Comparison of ENCODE assay signal across 8 cellular contexts in the genomic region with DNA sequence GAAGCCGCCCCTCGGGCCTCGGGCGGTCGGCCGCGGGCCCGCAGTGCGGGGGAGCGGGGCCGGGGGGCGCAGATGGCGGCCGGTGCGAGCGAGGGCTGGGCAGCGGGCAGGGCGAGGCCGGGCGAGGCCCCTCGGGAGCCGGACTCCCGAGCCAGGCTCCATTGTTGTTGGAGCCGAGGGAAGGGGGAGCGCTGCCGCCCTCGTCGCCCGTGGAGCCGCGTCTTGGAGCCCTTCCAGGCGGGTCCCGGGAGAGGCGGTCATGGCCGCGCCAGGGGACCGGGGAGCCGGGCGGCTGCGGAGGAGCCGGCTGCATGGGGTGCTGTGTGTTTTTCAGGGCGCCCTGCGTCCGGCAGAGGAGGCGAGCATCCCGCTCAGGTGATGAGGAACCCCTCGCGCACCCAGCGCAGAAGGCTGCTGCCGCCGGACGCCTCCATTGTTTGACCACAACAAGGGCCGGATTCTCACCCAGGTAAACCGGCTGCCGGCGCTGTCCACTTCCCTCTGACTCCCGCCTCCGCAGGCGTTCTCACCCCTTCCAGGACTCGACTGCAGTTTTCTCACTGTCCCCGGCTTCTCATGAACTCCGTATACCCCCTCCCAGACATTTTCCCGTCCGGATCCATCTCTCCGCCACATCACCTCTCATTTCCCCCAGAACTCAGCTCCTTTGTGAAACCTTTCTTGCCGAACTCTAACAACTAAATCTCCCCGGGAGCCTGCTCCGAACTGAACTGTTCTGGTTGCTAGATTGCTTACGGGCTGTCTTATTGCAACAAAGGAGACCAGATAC. TPM values are rescaled to one million over a fixed set of nuclear protein-coding genes. Genes with fewer than 3 reads are reported as not detected.
DNase-seq lines count a peak whose midpoint lies in the region; ATAC-seq and TF ChIP-seq lines count a peak whose summit lies in the region.

No MANE protein-coding gene starts in this region.

- H3K9me3 ChIP-seq in DND-41 (ENCODE audit: insufficient read depth, low read length, severe bottlenecking) = no peaks in the 10 kb centered on the region
- no peaks in the 10 kb centered on the region for H3K9me3 ChIP-seq in neural progenitor cell (ENCODE audit: low read depth)
- H3K9me3 ChIP-seq in aorta (ENCODE audit: control insufficient read depth, low read length) = no peaks in the 10 kb centered on the region

- peak; percentile 15; the same call in 1 of the 3 replicates for ATAC-seq in DND-41 (ENCODE audit: insufficient read depth, low read depth)
- peak; percentile 26 for ATAC-seq in GM23338
- ATAC-seq in aorta (ENCODE audit: low FRiP score) = peak; percentile 26

- H3K9me3 Mint-ChIP-seq in GM23338 (no peaks in the 10 kb centered on the region), neural progenitor cell (no peaks in the 10 kb centered on the region)

- H3K4me2 ChIP-seq in DND-41 (ENCODE audit: insufficient read depth, low read length) = peak overlapping the region; percentile 78
- H3K4me2 ChIP-seq in GM23338 = peak overlapping the region; percentile 85
- peak overlapping the region; percentile 81 for H3K4me2 ChIP-seq in neural progenitor cell

- H3K27me3 Mint-ChIP-seq in GM23338 (ENCODE audit: insufficient read depth, low read depth, poor library complexity) = peaks cover 47% of the 10 kb centered on the region
- no peaks in the 10 kb centered on the region for H3K27me3 Mint-ChIP-seq in neural progenitor cell (ENCODE audit: insufficient read depth, low read depth)

- peaks cover 41% of the 10 kb centered on the region for H3K79me2 ChIP-seq in DND-41 (ENCODE audit: insufficient read depth, low read length)
- no peaks in the 10 kb centered on the region for H3K79me2 ChIP-seq in GM23338 (replicated peaks; ENCODE audit: insufficient read depth)
- peaks cover 61% of the 10 kb centered on the region for H3K79me2 ChIP-seq in neural progenitor cell (ENCODE audit: low read depth)

- H3K4me3 ChIP-seq in DND-41 (ENCODE audit: low read depth in 1 of 2, low read length in 2 of 2) = peak overlapping the region; percentile 44 to 65; a peak in 3 of 4 replicates
- peak overlapping the region; percentile 59 for H3K4me3 ChIP-seq in GM23338
- peak overlapping the region; percentile 96 for H3K4me3 ChIP-seq in neural progenitor cell
- peak overlapping the region; percentile 57 to 96 for H3K4me3 ChIP-seq in aorta (ENCODE audit: low read length in 2 of 2)

- H3K4me1 ChIP-seq in DND-41 (ENCODE audit: insufficient read depth, low read length) = peaks cover 33% of the 10 kb centered on the region
- H3K4me1 ChIP-seq in GM23338 (ENCODE audit: insufficient read depth) = peaks cover 14% of the 10 kb centered on the region
- peaks cover 21% of the 10 kb centered on the region for H3K4me1 ChIP-seq in neural progenitor cell
- peaks cover 0 to 5% of the 10 kb centered on the region in 2 donors for H3K4me1 ChIP-seq in aorta (ENCODE audit: control insufficient read depth in 1 of 2, insufficient read depth in 2 of 2, low read length in 2 of 2)

- H2AFZ ChIP-seq in DND-41 (ENCODE audit: low read depth, low read length) (peak overlapping the region; percentile 74), GM23338 (peak overlapping the region; percentile 11; the same call in 1 of the 2 replicates), neural progenitor cell (replicated peaks) (no peak overlapping the region)

- H3K4me1 Mint-ChIP-seq in GM23338 (peaks cover 15% of the 10 kb centered on the region), neural progenitor cell (peaks cover 27% of the 10 kb centered on the region)

- DNase-seq in DND-41 = peak; percentile 27
- DNase-seq in GM23338 (ENCODE audit: low spot score) = peak; percentile 70
- peak; percentile 42 for DNase-seq in NCI-H146 treated with DMSO at 0.1 percent for 48 hours (lab: John Stamatoyannopoulos, UW; ENCODE audit: unreplicated experiment)
- DNase-seq in activated T-cell treated with anti-CD3 and anti-CD28 coated beads, Interleukin-2, amount 50 U/mL, for 48 hours = peak; percentile 34 to 52
- peak; percentile 38 for DNase-seq in fibroblast of peridontal ligament (ENCODE audit: extremely low read depth)
- DNase-seq in neural progenitor cell (ENCODE audit: low spot score) = peak; percentile 73
- peak; percentile 64 to 83 for DNase-seq in aorta
- DNase-seq in COLO829 (ENCODE audit: low spot score) = no peak

- peak overlapping the region; percentile 66 for H3K9ac ChIP-seq in DND-41 (ENCODE audit: low read depth, low read length)
- H3K9ac ChIP-seq in neural progenitor cell = peak overlapping the region; percentile 40

- no peaks in the 10 kb centered on the region for H3K9me2 ChIP-seq in GM23338 (ENCODE audit: insufficient read depth)

- TF ChIP-seq CTCF in DND-41 (IDR thresholded peaks at IDR 0.05; ENCODE audit: borderline replicate concordance, extremely low read depth, low read length, poor library complexity, severe bottlenecking) (no peak), GM23338 (conservative IDR thresholded peaks at IDR 0.05; ENCODE audit: low read depth in 2 of 2) (no peak), neural progenitor cell (IDR thresholded peaks at IDR 0.05) (no peak)

- intact Hi-C loops in aorta (cut with DNase I) = no loop called here

- H3K27ac Mint-ChIP-seq in GM23338 (no peak overlapping the region), neural progenitor cell (peak overlapping the region; percentile 87)

- peak overlapping the region; percentile 51; the same call in 1 of the 2 replicates for H3K27ac ChIP-seq in DND-41 (ENCODE audit: low read length)
- H3K27ac ChIP-seq in GM23338 (ENCODE audit: low read depth) = no peak overlapping the region
- H3K27ac ChIP-seq in neural progenitor cell = peak overlapping the region; percentile 85
- no peak overlapping the region for H3K27ac ChIP-seq in aorta (ENCODE audit: low read depth in 1 of 2, low read length in 2 of 2)

- H3K27me3 ChIP-seq in DND-41 (ENCODE audit: insufficient read depth, low read length, poor library complexity) = no peaks in the 10 kb centered on the region
- H3K27me3 ChIP-seq in GM23338 (ENCODE audit: insufficient read depth) = peaks cover 67% of the 10 kb centered on the region
- H3K27me3 ChIP-seq in neural progenitor cell = peaks cover 36% of the 10 kb centered on the region
- no peaks in the 10 kb centered on the region for H3K27me3 ChIP-seq in aorta (ENCODE audit: control insufficient read depth in 1 of 2, insufficient read depth in 2 of 2, low read length in 1 of 2)

- peaks cover 16% of the 10 kb centered on the region for H3K36me3 ChIP-seq in DND-41 (ENCODE audit: insufficient read depth, low read length)
- H3K36me3 ChIP-seq in GM23338 (ENCODE audit: insufficient read depth) = no peaks in the 10 kb centered on the region
- peaks cover 11% of the 10 kb centered on the region for H3K36me3 ChIP-seq in neural progenitor cell
- H3K36me3 ChIP-seq in aorta (ENCODE audit: control insufficient read depth in 1 of 2, insufficient read depth in 2 of 2, low read length in 1 of 2) = peaks cover 0 to 1% of the 10 kb centered on the region in 2 donors

- 1% methylated on average over 46 to 69 of the region's 69 CpGs for WGBS in aorta, 2 donors

- peak overlapping the region; percentile 89 for H3K4me3 Mint-ChIP-seq in GM23338
- peak overlapping the region; percentile 98 for H3K4me3 Mint-ChIP-seq in neural progenitor cell

- H3K36me3 Mint-ChIP-seq in GM23338 (ENCODE audit: low read depth) = peaks cover 30% of the 10 kb centered on the region
- H3K36me3 Mint-ChIP-seq in neural progenitor cell = peaks cover 19% of the 10 kb centered on the region

- H4K20me1 ChIP-seq in DND-41 (ENCODE audit: insufficient read depth, low read length) (peaks cover 4% of the 10 kb centered on the region), GM23338 (replicated peaks; ENCODE audit: insufficient read depth) (peaks cover 51% of the 10 kb centered on the region), neural progenitor cell (ENCODE audit: low read depth) (peaks cover 79% of the 10 kb centered on the region)

- H3F3A ChIP-seq in GM23338 (replicated peaks; ENCODE audit: low read depth) (peaks cover 16% of the 10 kb centered on the region), neural progenitor cell (ENCODE audit: low read depth) (peaks cover 31% of the 10 kb centered on the region)

TF ChIP-seq in GM23338, 12 proteins besides CTCF, POLR2A, EP300 and RAD21 (continues in another document):
- no peak for TF ChIP-seq CREB1 (CRISPR knock-in tag; IDR thresholded peaks at IDR 0.05; ENCODE audit: low read depth)
- TF ChIP-seq, protein P1, sequence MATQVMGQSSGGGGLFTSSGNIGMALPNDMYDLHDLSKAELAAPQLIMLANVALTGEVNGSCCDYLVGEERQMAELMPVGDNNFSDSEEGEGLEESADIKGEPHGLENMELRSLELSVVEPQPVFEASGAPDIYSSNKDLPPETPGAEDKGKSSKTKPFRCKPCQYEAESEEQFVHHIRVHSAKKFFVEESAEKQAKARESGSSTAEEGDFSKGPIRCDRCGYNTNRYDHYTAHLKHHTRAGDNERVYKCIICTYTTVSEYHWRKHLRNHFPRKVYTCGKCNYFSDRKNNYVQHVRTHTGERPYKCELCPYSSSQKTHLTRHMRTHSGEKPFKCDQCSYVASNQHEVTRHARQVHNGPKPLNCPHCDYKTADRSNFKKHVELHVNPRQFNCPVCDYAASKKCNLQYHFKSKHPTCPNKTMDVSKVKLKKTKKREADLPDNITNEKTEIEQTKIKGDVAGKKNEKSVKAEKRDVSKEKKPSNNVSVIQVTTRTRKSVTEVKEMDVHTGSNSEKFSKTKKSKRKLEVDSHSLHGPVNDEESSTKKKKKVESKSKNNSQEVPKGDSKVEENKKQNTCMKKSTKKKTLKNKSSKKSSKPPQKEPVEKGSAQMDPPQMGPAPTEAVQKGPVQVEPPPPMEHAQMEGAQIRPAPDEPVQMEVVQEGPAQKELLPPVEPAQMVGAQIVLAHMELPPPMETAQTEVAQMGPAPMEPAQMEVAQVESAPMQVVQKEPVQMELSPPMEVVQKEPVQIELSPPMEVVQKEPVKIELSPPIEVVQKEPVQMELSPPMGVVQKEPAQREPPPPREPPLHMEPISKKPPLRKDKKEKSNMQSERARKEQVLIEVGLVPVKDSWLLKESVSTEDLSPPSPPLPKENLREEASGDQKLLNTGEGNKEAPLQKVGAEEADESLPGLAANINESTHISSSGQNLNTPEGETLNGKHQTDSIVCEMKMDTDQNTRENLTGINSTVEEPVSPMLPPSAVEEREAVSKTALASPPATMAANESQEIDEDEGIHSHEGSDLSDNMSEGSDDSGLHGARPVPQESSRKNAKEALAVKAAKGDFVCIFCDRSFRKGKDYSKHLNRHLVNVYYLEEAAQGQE (IDR thresholded peaks at IDR 0.05; ENCODE audit: unreplicated experiment) = peak; percentile 44
- TF ChIP-seq EZH2 (IDR thresholded peaks at IDR 0.05; ENCODE audit: low read depth, unreplicated experiment) = peak; percentile 73

RNA-seq across cellular contexts. Expression of gene ZNF664, which starts 0.7 kb away (rescaled TPM):
- total RNA-seq in GM23338 (2014; rRNA removed; shearing (Covaris generic)) = 35.2 and 89.2 TPM in 2 replicates
- polyA plus RNA-seq in GM23338 (2016; fragmentation: Nextera tagmentation; extraction: Ambion mirVana) (8.1 and 9.7 TPM in 2 replicates), aorta (10 to 100 TPM; 36.1 to 68.2 TPM)
- total RNA-seq in neural progenitor cell (ENCODE audit: low replicate concordance) (133 and 172 TPM in 2 replicates), aorta (10 to 100 TPM; 57.7 to 59.3 TPM)

RNA-seq across cellular contexts. Expression of gene CCDC92, which starts 1.1 kb away (rescaled TPM):
- total RNA-seq in GM23338 (2014; rRNA removed; shearing (Covaris generic)) = 0.31 TPM in 1 of 2 replicates, not detected in the other
- polyA plus RNA-seq in GM23338 (2016; fragmentation: Nextera tagmentation; extraction: Ambion mirVana) = 0.08 and 0.37 TPM in 2 replicates
- 4.8 and 10.5 TPM in 2 replicates for total RNA-seq in neural progenitor cell (ENCODE audit: low replicate concordance)
- total RNA-seq in aorta = 10 to 100 TPM; 46.3 to 70.8 TPM
- polyA plus RNA-seq in aorta = 10 to 100 TPM; 52.6 to 66.3 TPM

Comparison
In these comparisons a context has a peak if more than half of its experiments do, and no peak if none do; other contexts are left out.
1. H3K27ac ChIP-seq: peak in DND-41 (single experiment) and neural progenitor cell (single experiment); none in GM23338 (single experiment) and aorta (0 of 2).
2. Peak in every context shown above with its lines, with median percentiles within 50 percentile points of each other: ATAC-seq, H3K4me2 ChIP-seq and H3K4me3 ChIP-seq.